8 cellular contexts compared by ENCODE assay signal in genomic region chr20:32535953-32536823, GRCh38. TPM values are rescaled to one million over a fixed set of nuclear protein-coding genes. Genes with fewer than 3 reads are reported as not detected.
DNase-seq lines count a peak whose midpoint lies in the region; ATAC-seq, FAIRE-seq and TF ChIP-seq lines count a peak whose summit lies in the region.

No MANE protein-coding gene starts in this region.

- peak; percentile 45 for ATAC-seq in HG03354 (IDR thresholded peaks at IDR 0.05; ENCODE audit: poor library complexity, severe bottlenecking, unreplicated experiment)
- peak; percentile 76 for ATAC-seq in stimulated activated naive CD8-positive, alpha-beta T cell treated with anti-CD3 and anti-CD28 coated beads, Interleukin-15, amount 100 ng/mL, for 72 hours

- TF ChIP-seq CTCF in endodermal cell (conservative IDR thresholded peaks at IDR 0.05), result no peak

- H3K9me3 Mint-ChIP-seq in endodermal cell, result no peaks in the 10 kb centered on the region
- H3K9me3 Mint-ChIP-seq in stimulated activated naive CD8-positive, alpha-beta T cell treated with anti-CD3 and anti-CD28 coated beads, Interleukin-15, amount 100 ng/mL, for 72 hours, result no peaks in the 10 kb centered on the region

- H3K9ac ChIP-seq in endodermal cell (ENCODE audit: extremely low read depth, low read length, poor library complexity, severe bottlenecking), result no peak overlapping the region
- H3K9ac ChIP-seq in mucosa of stomach (ENCODE audit: low read length), result peak overlapping the region; percentile 13

- peak; percentile 82 for DNase-seq in GM12891 (ENCODE audit: insufficient read length, low spot score)
- peak; percentile 95 for DNase-seq in NCI-H526 treated with DMSO at 0.1 percent for 48 hours (lab: John Stamatoyannopoulos, UW)
- DNase-seq in activated CD8-positive, alpha-beta memory T cell treated with anti-CD3 and anti-CD28 coated beads, Interleukin-2, amount 50 U/mL, for 1 hour (ENCODE audit: extremely low read depth), result peak; percentile 43
- peak; percentile 92 for DNase-seq in endodermal cell
- peak; percentile 85 to 89 for DNase-seq in stimulated activated naive CD8-positive, alpha-beta T cell treated with anti-CD3 and anti-CD28 coated beads, Interleukin-15, amount 100 ng/mL, for 72 hours
- DNase-seq in RCC 7860 (ENCODE audit: low spot score), result no peak

- H3K9me3 ChIP-seq in endodermal cell (ENCODE audit: control insufficient read depth, low read length), result no peaks in the 10 kb centered on the region
- no peaks in the 10 kb centered on the region for H3K9me3 ChIP-seq in mucosa of stomach (ENCODE audit: control insufficient read depth, low read length)

- H3K36me3 Mint-ChIP-seq in endodermal cell (ENCODE audit: low read depth), result no peaks in the 10 kb centered on the region

- 0 to 3% methylated on average over 5 to 68 of the region's 68 CpGs for WGBS in endodermal cell (ENCODE audit: insufficient coverage in 1 of 2, insufficient read length in 1 of 2), 2 experiments

- H3K4me3 Mint-ChIP-seq in endodermal cell, result peak overlapping the region; percentile 68
- peak overlapping the region; percentile 88 to 90 for H3K4me3 Mint-ChIP-seq in stimulated activated naive CD8-positive, alpha-beta T cell treated with anti-CD3 and anti-CD28 coated beads, Interleukin-15, amount 100 ng/mL, for 72 hours

- no peak for TF ChIP-seq POLR2A in GM12891 (IDR thresholded peaks at IDR 0.05; ENCODE audit: low read depth, low read length)

- H3K27me3 ChIP-seq in endodermal cell (ENCODE audit: control insufficient read depth, insufficient read depth, low read length, poor library complexity, severe bottlenecking) (peaks cover 7% of the 10 kb centered on the region), mucosa of stomach (ENCODE audit: control insufficient read depth, insufficient read depth, low read length) (peaks cover 10% of the 10 kb centered on the region)

- FAIRE-seq in GM12891 (lab: Jason Lieb, UNC) (peak; percentile 87), RCC 7860 (lab: Jason Lieb, UNC) (no peak)

- H3K27ac Mint-ChIP-seq in endodermal cell, result no peak overlapping the region
- H3K27ac Mint-ChIP-seq in stimulated activated naive CD8-positive, alpha-beta T cell treated with anti-CD3 and anti-CD28 coated beads, Interleukin-15, amount 100 ng/mL, for 72 hours, result peak overlapping the region; percentile 74 to 94

- H3K4me3 ChIP-seq in endodermal cell (ENCODE audit: low read length), result peak overlapping the region; percentile 70
- H3K4me3 ChIP-seq in mucosa of stomach (ENCODE audit: low read length), result no peak overlapping the region

- no peaks in the 10 kb centered on the region for H3K36me3 ChIP-seq in endodermal cell (ENCODE audit: control insufficient read depth, insufficient read depth, low read length)
- no peaks in the 10 kb centered on the region for H3K36me3 ChIP-seq in mucosa of stomach (ENCODE audit: control insufficient read depth, insufficient read depth, low read length)

- no peak overlapping the region for H3K27ac ChIP-seq in endodermal cell (ENCODE audit: low read depth, low read length)

- H3K4me1 ChIP-seq in endodermal cell (ENCODE audit: control insufficient read depth, insufficient read depth, low read length) (peaks cover 2% of the 10 kb centered on the region), mucosa of stomach (ENCODE audit: control insufficient read depth, insufficient read depth, low read length) (peaks cover 31% of the 10 kb centered on the region)

- H3K27me3 Mint-ChIP-seq in endodermal cell (ENCODE audit: insufficient read depth), result peaks cover 36% of the 10 kb centered on the region
- no peaks in the 10 kb centered on the region for H3K27me3 Mint-ChIP-seq in stimulated activated naive CD8-positive, alpha-beta T cell treated with anti-CD3 and anti-CD28 coated beads, Interleukin-15, amount 100 ng/mL, for 72 hours

- H3K4me1 Mint-ChIP-seq in endodermal cell, result peaks cover 18% of the 10 kb centered on the region
- H3K4me1 Mint-ChIP-seq in stimulated activated naive CD8-positive, alpha-beta T cell treated with anti-CD3 and anti-CD28 coated beads, Interleukin-15, amount 100 ng/mL, for 72 hours, result peaks cover 94% of the 10 kb centered on the region

TF ChIP-seq in GM12891, 5 proteins besides CTCF, POLR2A, EP300 and RAD21:
- TF ChIP-seq TAF1 (IDR thresholded peaks at IDR 0.05; ENCODE audit: low read depth, low read length), result no peak
- peak; percentile 63 for TF ChIP-seq SPI1 (IDR thresholded peaks at IDR 0.05; ENCODE audit: low read depth, low read length)
TF ChIP-seq in GM12891: peak in this region for 1.

RNA-seq across cellular contexts. Expression of gene NOL4L, which starts 48.9 kb away (rescaled TPM):
- 12.7 TPM for polyA plus RNA-seq in GM12891 (2012; ENCODE audit: low read depth, missing spikeins)
- total RNA-seq in endodermal cell, result 10 to 100 TPM; 39.6 to 50.7 TPM
- 44.8 TPM for polyA plus RNA-seq in endodermal cell (2013, experiment 1 of 2)
- 45.4 TPM for polyA plus RNA-seq in endodermal cell (2013, experiment 2 of 2)
